15 cellular contexts compared by ENCODE assay signal in genomic region chr1:65289449-65289848, GRCh38. TPM values are rescaled to one million over a fixed set of nuclear protein-coding genes. Genes with fewer than 3 reads are reported as not detected.
DNase-seq lines count a peak whose midpoint lies in the region; ATAC-seq and TF ChIP-seq lines count a peak whose summit lies in the region.
"Had no signal": no experiment of that assay in that cellular context is flagged by ENCODE, and none has a peak within 500 bp of the region (broad histone marks: within the 10 kb centered on the region; RNA-seq: fewer than 3 reads in every experiment).

No MANE protein-coding gene starts in this region.

- no peak for TF ChIP-seq CTCF in PC-3 (conservative IDR thresholded peaks at IDR 0.05; ENCODE audit: low read depth, low read length)

- no peaks in the 10 kb centered on the region for H3K27me3 ChIP-seq in PC-3 (ENCODE audit: low read length)
- no peaks in the 10 kb centered on the region for H3K27me3 ChIP-seq in mesenchymal stem cell (ENCODE audit: control insufficient read depth in 1 of 2, insufficient read depth in 1 of 2, low read length in 2 of 2)

- ATAC-seq in GM18861 (IDR thresholded peaks at IDR 0.05; ENCODE audit: unreplicated experiment) (peak; percentile 98), GM21390 (IDR thresholded peaks at IDR 0.05; ENCODE audit: unreplicated experiment) (peak; percentile 80), HG02970 (IDR thresholded peaks at IDR 0.05; ENCODE audit: low FRiP score, unreplicated experiment) (peak; percentile 59), HG03565 (IDR thresholded peaks at IDR 0.05; ENCODE audit: unreplicated experiment) (peak; percentile 90), PC-3 (no peak), left cardiac atrium (no peak)

- no peak overlapping the region for H2BK15ac ChIP-seq in mesenchymal stem cell (ENCODE audit: low read depth, poor library complexity, severe bottlenecking)

- H2AK5ac ChIP-seq in mesenchymal stem cell (ENCODE audit: low read length, severe bottlenecking): no peak overlapping the region

- no peak overlapping the region for H2BK12ac ChIP-seq in mesenchymal stem cell (ENCODE audit: low read length in 2 of 2)

- POLR2A ChIA-PET in PC-3 (lab: Charles Lee; ENCODE audit: unreplicated experiment): no interaction called here

- no peaks in the 10 kb centered on the region for H3K36me3 ChIP-seq in PC-3 (ENCODE audit: low read depth, low read length)
- H3K36me3 ChIP-seq in mesenchymal stem cell (ENCODE audit: control insufficient read depth in 1 of 2, insufficient read depth in 2 of 2, low read depth in 1 of 2, low read length in 2 of 2): no peaks in the 10 kb centered on the region

- H3K4me2 ChIP-seq in PC-3 (ENCODE audit: low read length) (no peak overlapping the region), mesenchymal stem cell (ENCODE audit: low read length, poor library complexity, severe bottlenecking) (no peak overlapping the region)

- H3K4me3 ChIP-seq in PC-3 (ENCODE audit: low read length) (no peak overlapping the region), mesenchymal stem cell (ENCODE audit: insufficient read depth in 1 of 2, low read depth in 1 of 2, low read length in 2 of 2) (no peak overlapping the region)

- H4K91ac ChIP-seq in mesenchymal stem cell (ENCODE audit: low read length): no peak overlapping the region

- intact Hi-C loops in PC-3 (cut with micrococcal nuclease): no loop called here
- intact Hi-C loops in left cardiac atrium (cut with DNase I): no loop called here

- no peak overlapping the region for H3K18ac ChIP-seq in mesenchymal stem cell (ENCODE audit: low read depth in 1 of 2, low read length in 2 of 2)

- H3K23ac ChIP-seq in mesenchymal stem cell (ENCODE audit: low read length in 2 of 2): no peak overlapping the region

- no peak overlapping the region for H2BK120ac ChIP-seq in mesenchymal stem cell (ENCODE audit: low read depth, low read length)

- H3F3A ChIP-seq in PC-3 (ENCODE audit: low read length, unreplicated experiment): no peaks in the 10 kb centered on the region

- no peak overlapping the region for H3K4ac ChIP-seq in mesenchymal stem cell (ENCODE audit: low read depth in 1 of 2, low read length in 2 of 2)

- H2AFZ ChIP-seq in PC-3 (ENCODE audit: low read length) (no peak overlapping the region), mesenchymal stem cell (ENCODE audit: low read depth, low read length) (no peak overlapping the region)

- no peaks in the 10 kb centered on the region for H3K79me1 ChIP-seq in mesenchymal stem cell (replicated peaks; ENCODE audit: low read length, poor library complexity, severe bottlenecking)

- H3K14ac ChIP-seq in mesenchymal stem cell (ENCODE audit: low read length in 2 of 2): no peak overlapping the region

- no peak overlapping the region for H3K9ac ChIP-seq in PC-3 (ENCODE audit: low read length)
- H3K9ac ChIP-seq in mesenchymal stem cell (ENCODE audit: low read length): no peak overlapping the region

- H2BK5ac ChIP-seq in mesenchymal stem cell (ENCODE audit: low read depth, low read length, poor library complexity, severe bottlenecking): no peak overlapping the region

- H3K79me2 ChIP-seq in PC-3 (ENCODE audit: low read length): no peaks in the 10 kb centered on the region

- CTCF ChIA-PET in PC-3 (lab: Charles Lee): no interaction called here

- no TSS peak for BruUV-seq in PC-3 (replicated peaks; lab: Mats Ljungman, UMichigan)

- no peak for DNase-seq in PC-3
- DNase-seq in mesenchymal stem cell: no peak
- no peak for DNase-seq in left cardiac atrium
- DNase-seq: cerebellar nuclear complex, HFFc6, NCI-H146, NCI-H526, nephron progenitor cell, substantia nigra had no signal

- no peak overlapping the region for H3K27ac ChIP-seq in PC-3 (ENCODE audit: low read length)
- no peak overlapping the region for H3K27ac ChIP-seq in mesenchymal stem cell (ENCODE audit: low read length, poor library complexity, severe bottlenecking)
- H3K27ac ChIP-seq: RWPE1 had no signal

- no peaks in the 10 kb centered on the region for H3K9me3 ChIP-seq in PC-3 (ENCODE audit: low read length)
- H3K9me3 ChIP-seq in mesenchymal stem cell (ENCODE audit: control insufficient read depth, low read length): no peaks in the 10 kb centered on the region

- H4K8ac ChIP-seq in mesenchymal stem cell (ENCODE audit: low read length): no peak overlapping the region

- H3K9me2 ChIP-seq in PC-3 (replicated peaks; ENCODE audit: low read length): no peaks in the 10 kb centered on the region

- no peaks in the 10 kb centered on the region for H4K20me1 ChIP-seq in PC-3 (ENCODE audit: low read length)

- H3K4me1 ChIP-seq in PC-3 (ENCODE audit: insufficient read depth, low read length): no peaks in the 10 kb centered on the region
- no peaks in the 10 kb centered on the region for H3K4me1 ChIP-seq in mesenchymal stem cell (ENCODE audit: control insufficient read depth, insufficient read depth, low read depth, low read length)

RNA-seq across cellular contexts. Expression of gene DNAJC6, which starts 19.9 kb away (rescaled TPM):
- total RNA-seq in PC-3 (2014; rRNA removed): 3.0 and 7.3 TPM in 2 replicates
- 5.3 TPM for polyA plus RNA-seq in mesenchymal stem cell (2013, experiment 1 of 2)
- polyA plus RNA-seq in mesenchymal stem cell (2013, experiment 2 of 2): 4.3 TPM
- total RNA-seq in left cardiac atrium: 10 to 100 TPM; 13.8 to 15.4 TPM
- polyA plus RNA-seq: CD14-positive monocyte had no signal

Comparison
In these comparisons a context has a peak if more than half of its experiments do, and no peak if none do; other contexts are left out.
1. ATAC-seq: peak in GM18861 (single experiment), GM21390 (single experiment), HG02970 (single experiment) and HG03565 (single experiment); none in PC-3 (single experiment) and left cardiac atrium (0 of 2).